ENCODE assay signal across 22 cellular contexts in genomic region chr2:231100990-231101389, GRCh38. TPM values are rescaled to one million over a fixed set of nuclear protein-coding genes. Genes with fewer than 3 reads are reported as not detected.
DNase-seq lines count a peak whose midpoint lies in the region; ATAC-seq and TF ChIP-seq lines count a peak whose summit lies in the region.
"Had no signal": no experiment of that assay in that cellular context is flagged by ENCODE, and none has a peak within 500 bp of the region (broad histone marks: within the 10 kb centered on the region; RNA-seq: fewer than 3 reads in every experiment).

No MANE protein-coding gene starts in this region.

- H3K9me3 Mint-ChIP-seq in endothelial cell (ENCODE audit: unreplicated experiment): peaks cover 5% of the 10 kb centered on the region
- peaks cover 28% of the 10 kb centered on the region for H3K9me3 Mint-ChIP-seq in activated naive CD4-positive, alpha-beta T cell treated with anti-CD3 and anti-CD28 coated beads for 36 hours

- DNase-seq in HT-29 (ENCODE audit: low spot score) (peak; percentile 42), endothelial cell (ENCODE audit: low spot score) (no peak), mucosa of descending colon (no peak), mesenteric fat pad (ENCODE audit: low spot score) (no peak), GM19238 (ENCODE audit: insufficient read length, low spot score) (no peak), NCI-H1048 (lab: John Stamatoyannopoulos, UW) (no peak)
- no peak for DNase-seq in activated naive CD4-positive, alpha-beta T cell treated with anti-CD3 and anti-CD28 coated beads for 36 hours
- DNase-seq: C1 segment of cervical spinal cord; CD4-positive, alpha-beta memory T cell; DMS 273 treated with DMSO at 0.1 percent for 48 hours; DMS79; GOT3; HCEC 1CT; Karpas-422; NCI-H1105 treated with DMSO at 0.1 percent for 48 hours; NCI-H2029; NCI-H526 treated with DMSO at 0.1 percent for 48 hours; Right ventricle myocardium superior; RPMI8226 had no signal

- no peaks in the 10 kb centered on the region for H3K4me1 Mint-ChIP-seq in endothelial cell (ENCODE audit: unreplicated experiment)
- H3K4me1 Mint-ChIP-seq in activated naive CD4-positive, alpha-beta T cell treated with anti-CD3 and anti-CD28 coated beads for 36 hours (ENCODE audit: low read depth): peaks cover 12% of the 10 kb centered on the region

- H3K4me1 ChIP-seq in mucosa of descending colon (ENCODE audit: low read depth): peaks cover 6% of the 10 kb centered on the region

- H3K36me3 Mint-ChIP-seq in endothelial cell (ENCODE audit: low read depth, unreplicated experiment): peaks cover 52% of the 10 kb centered on the region
- peaks cover 56% of the 10 kb centered on the region for H3K36me3 Mint-ChIP-seq in activated naive CD4-positive, alpha-beta T cell treated with anti-CD3 and anti-CD28 coated beads for 36 hours (ENCODE audit: low read depth)

- ATAC-seq in mucosa of descending colon: peak; percentile 56

- intact Hi-C loops in mucosa of descending colon (cut with DNase I, micrococcal nuclease): loop anchor here in 1 of 2 donors (10.0 kb wide), 1 partner anchor 314 kb away; no protein-coding TSS in a partner anchor
- intact Hi-C loops in activated naive CD4-positive, alpha-beta T cell treated with anti-CD3 and anti-CD28 coated beads for 36 hours (cut with micrococcal nuclease): loop anchor here (10.0 kb wide), 1 partner anchor 124 kb away; no protein-coding TSS in a partner anchor

- H3K36me3 ChIP-seq in mucosa of descending colon (ENCODE audit: low read depth): no peaks in the 10 kb centered on the region

- CTCF ChIA-PET in activated naive CD4-positive, alpha-beta T cell treated with anti-CD3 and anti-CD28 coated beads for 36 hours (lab: Charles Lee): interaction anchor here (0.7 to 0.8 kb wide), 2 partner anchors 10 to 114 kb away, joined by 3 read pairs; no protein-coding TSS in a partner anchor

- H3K27me3 Mint-ChIP-seq in endothelial cell (ENCODE audit: unreplicated experiment): peaks cover 3% of the 10 kb centered on the region
- no peaks in the 10 kb centered on the region for H3K27me3 Mint-ChIP-seq in activated naive CD4-positive, alpha-beta T cell treated with anti-CD3 and anti-CD28 coated beads for 36 hours (ENCODE audit: low read depth)
- H3K27me3 Mint-ChIP-seq: CD4-positive, alpha-beta memory T cell had no signal

- no peak overlapping the region for H3K27ac Mint-ChIP-seq in endothelial cell (ENCODE audit: unreplicated experiment)
- no peak overlapping the region for H3K27ac Mint-ChIP-seq in activated naive CD4-positive, alpha-beta T cell treated with anti-CD3 and anti-CD28 coated beads for 36 hours

- peaks cover 21% of the 10 kb centered on the region for H3K9me3 ChIP-seq in mucosa of descending colon
- H3K9me3 ChIP-seq: SJSA1 had no signal

- peak overlapping the region; percentile 50 for H3K4me3 Mint-ChIP-seq in endothelial cell (ENCODE audit: unreplicated experiment)
- H3K4me3 Mint-ChIP-seq in activated naive CD4-positive, alpha-beta T cell treated with anti-CD3 and anti-CD28 coated beads for 36 hours: no peak overlapping the region

- H3K4me3 ChIP-seq in mucosa of descending colon: no peak overlapping the region
- H3K4me3 ChIP-seq: SJSA1 had no signal

- no peak for TF ChIP-seq CTCF in endothelial cell (IDR thresholded peaks at IDR 0.05; ENCODE audit: unreplicated experiment)
- TF ChIP-seq CTCF in mucosa of descending colon (IDR thresholded peaks at IDR 0.05): no peak

RNA-seq across cellular contexts. Expression of gene HTR2B, which starts 23.9 kb away (rescaled TPM):
- total RNA-seq in HT-29 (2014; rRNA removed; shearing (Covaris generic)): not detected in 2 replicates
- 0.80 TPM for total RNA-seq in endothelial cell (ENCODE audit: unreplicated experiment)
- 1 to 10 TPM in 1 of 3 donors, under 1 TPM in 2; 0.17 to 4.1 (median 0.22) TPM for total RNA-seq in mucosa of descending colon
- total RNA-seq in activated naive CD4-positive, alpha-beta T cell treated with anti-CD3 and anti-CD28 coated beads for 36 hours: not detected
- 2.2 TPM for total RNA-seq in mesenteric fat pad
- total RNA-seq: A673; CD4-positive, alpha-beta memory T cell; NCI-H460 had no signal

RNA-seq across cellular contexts. Expression of gene PSMD1, which starts 44.3 kb away (rescaled TPM):
- 72.0 and 93.3 TPM in 2 replicates for total RNA-seq in HT-29 (2014; rRNA removed; shearing (Covaris generic))
- total RNA-seq in endothelial cell (ENCODE audit: unreplicated experiment) (119 TPM), mucosa of descending colon (10 to 100 TPM; 68.1 to 90.4 (median 76.6) TPM), mesenteric fat pad (101 TPM)
- 100 to 1,000 TPM; 106 TPM for total RNA-seq in activated naive CD4-positive, alpha-beta T cell treated with anti-CD3 and anti-CD28 coated beads for 36 hours
